ENCODE assay signal across 11 cellular contexts in genomic region chr4:121138014-121138413, GRCh38. TPM values are rescaled to one million over a fixed set of nuclear protein-coding genes. Genes with fewer than 3 reads are reported as not detected.
DNase-seq lines count a peak whose midpoint lies in the region; ATAC-seq and TF ChIP-seq lines count a peak whose summit lies in the region.
"Had no signal": no experiment of that assay in that cellular context is flagged by ENCODE, and none has a peak within 500 bp of the region (broad histone marks: within the 10 kb centered on the region; RNA-seq: fewer than 3 reads in every experiment).

No MANE protein-coding gene starts in this region.

- no peak overlapping the region for H2BK12ac ChIP-seq in H9 (ENCODE audit: insufficient read length, low read depth, low read length)

- no peaks in the 10 kb centered on the region for H3K36me3 Mint-ChIP-seq in H9 (ENCODE audit: insufficient read depth in 1 of 3, low read depth in 3 of 3)

- no peak overlapping the region for H2BK5ac ChIP-seq in H9 (ENCODE audit: insufficient read length, low read length)

- no peak overlapping the region for H3K27ac Mint-ChIP-seq in H9

- H3K4me1 ChIP-seq in H9 (ENCODE audit: insufficient read depth, low read length), result no peaks in the 10 kb centered on the region
- H3K4me1 ChIP-seq: ascending aorta had no signal

- no peak overlapping the region for H3K56ac ChIP-seq in H9 (ENCODE audit: insufficient read length, low read depth, low read length)

- H4K5ac ChIP-seq in H9 (ENCODE audit: insufficient read length, low read depth, low read length), result no peak overlapping the region

- H3K4me2 ChIP-seq in H9 (ENCODE audit: insufficient read depth, insufficient read length, low read length), result no peak overlapping the region

- no peak overlapping the region for H2BK15ac ChIP-seq in H9 (ENCODE audit: low read depth, low read length)

- no peaks in the 10 kb centered on the region for H3K9me3 Mint-ChIP-seq in H9

- no peaks in the 10 kb centered on the region for H3K4me1 Mint-ChIP-seq in H9

- H3T11ph ChIP-seq in H9 (ENCODE audit: low read length), result no peak overlapping the region

- no peaks in the 10 kb centered on the region for H3K9me3 ChIP-seq in H9 (ENCODE audit: control insufficient read depth, low read depth, low read length)
- H3K9me3 ChIP-seq: ascending aorta had no signal

- TF ChIP-seq CTCF in H9 (conservative IDR thresholded peaks at IDR 0.05), result no peak

- H3K27ac ChIP-seq in H9 (ENCODE audit: insufficient read length, low read depth, low read length), result no peak overlapping the region
- H3K27ac ChIP-seq: ascending aorta had no signal

- H3K27me3 ChIP-seq in H9 (ENCODE audit: insufficient read depth, low read length), result no peaks in the 10 kb centered on the region
- H3K27me3 ChIP-seq: ascending aorta had no signal

- H3K4me3 Mint-ChIP-seq in H9, result no peak overlapping the region

- DNase-seq in activated CD8-positive, alpha-beta memory T cell treated with anti-CD3 and anti-CD28 coated beads, Interleukin-2, amount 50 U/mL, for 4 hours, result peak; percentile 64
- DNase-seq in stimulated activated CD4-positive, alpha-beta T cell treated with anti-CD3 and anti-CD28 coated beads, Interleukin-2, amount 100 ng/mL, for 48 hours, result peak; percentile 19 to 21
- DNase-seq in left lobe of liver (ENCODE audit: low spot score), result no peak
- DNase-seq in H9, result no peak
- no peak for DNase-seq in GF-D8 (lab: John Stamatoyannopoulos, UW)
- DNase-seq: COR-L47, hypothalamus had no signal

- H3K79me1 ChIP-seq in H9 (ENCODE audit: insufficient read depth, low read depth, low read length, poor library complexity, severe bottlenecking), result no peaks in the 10 kb centered on the region

- no peaks in the 10 kb centered on the region for H3K23me2 ChIP-seq in H9 (ENCODE audit: insufficient read length, low read depth, low read length, poor library complexity, severe bottlenecking)

- no peak overlapping the region for H2AFZ ChIP-seq in H9 (ENCODE audit: low read length)

- no peaks in the 10 kb centered on the region for H3K79me2 ChIP-seq in H9 (ENCODE audit: insufficient read depth, low read length)

- no peak overlapping the region for H2BK120ac ChIP-seq in H9 (ENCODE audit: low read depth, low read length, poor library complexity, severe bottlenecking)

- H2BK20ac ChIP-seq in H9 (ENCODE audit: low read depth, low read length, poor library complexity, severe bottlenecking), result no peak overlapping the region

- no peak overlapping the region for H4K8ac ChIP-seq in H9 (replicated peaks; ENCODE audit: insufficient read length, low read depth, low read length)

- no peak overlapping the region for H3K18ac ChIP-seq in H9 (ENCODE audit: insufficient read length, low read depth, low read length)

- no peak overlapping the region for H3K4ac ChIP-seq in H9 (ENCODE audit: low read depth, low read length)

- H3K23ac ChIP-seq in H9 (ENCODE audit: insufficient read length, low read depth, low read length), result no peak overlapping the region

- ATAC-seq in GM18858 (IDR thresholded peaks at IDR 0.05; ENCODE audit: unreplicated experiment) (peak; percentile 55), HG02759 (IDR thresholded peaks at IDR 0.05; ENCODE audit: unreplicated experiment) (peak; percentile 42), left lobe of liver (no peak), HG03460 (IDR thresholded peaks at IDR 0.05; ENCODE audit: unreplicated experiment) (no peak)

- WGBS in H9 (ENCODE audit: extremely low coverage, insufficient read length, low lambda C conversion rate), result no CpG with 5 or more reads among the region's 2 CpGs

- H3K14ac ChIP-seq in H9 (ENCODE audit: insufficient read depth, low read length), result no peak overlapping the region

- no peaks in the 10 kb centered on the region for H3K27me3 Mint-ChIP-seq in H9 (ENCODE audit: low read depth)

- H4K91ac ChIP-seq in H9 (ENCODE audit: insufficient read length, low read depth, low read length), result no peak overlapping the region

- H2AK5ac ChIP-seq in H9 (ENCODE audit: insufficient read length, low read length), result no peak overlapping the region

- no peaks in the 10 kb centered on the region for H4K20me1 ChIP-seq in H9 (ENCODE audit: control insufficient read depth, insufficient read depth, insufficient read length)

- H3K9ac ChIP-seq in H9 (ENCODE audit: extremely low read depth, insufficient read length, low read length), result no peak overlapping the region

RNA-seq across cellular contexts. Expression of gene TNIP3, which starts 26.1 kb away (rescaled TPM):
- total RNA-seq in left lobe of liver, result not detected
- not detected in 2 replicates for total RNA-seq in H9 (2021)
- total RNA-seq: ascending aorta had no signal

Comparison
In these comparisons a context has a peak if more than half of its experiments do, and no peak if none do; other contexts are left out.
1. ATAC-seq: peak in GM18858 (single experiment) and HG02759 (single experiment); none in left lobe of liver (single experiment) and HG03460 (single experiment).
2. DNase-seq: peak in activated CD8-positive, alpha-beta memory T cell treated with anti-CD3 and anti-CD28 coated beads, Interleukin-2, amount 50 U/mL, for 4 hours (single experiment) and stimulated activated CD4-positive, alpha-beta T cell treated with anti-CD3 and anti-CD28 coated beads, Interleukin-2, amount 100 ng/mL, for 48 hours (2 of 2); none in left lobe of liver (single experiment), H9 (single experiment) and GF-D8 (single experiment).